Comparison of ENCODE assay signal across 11 cellular contexts in genomic region chr11:44530413-44531115, GRCh38. TPM values are rescaled to one million over a fixed set of nuclear protein-coding genes. Genes with fewer than 3 reads are reported as not detected.
DNase-seq lines count a peak whose midpoint lies in the region; ATAC-seq lines count a peak whose summit lies in the region.
"Had no signal": no experiment of that assay in that cellular context is flagged by ENCODE, and none has a peak within 500 bp of the region (broad histone marks: within the 10 kb centered on the region; RNA-seq: fewer than 3 reads in every experiment).

No MANE protein-coding gene starts in this region.

- H3K9me3 Mint-ChIP-seq in activated naive CD4-positive, alpha-beta T cell treated with anti-CD3 and anti-CD28 coated beads for 36 hours: no peaks in the 10 kb centered on the region
- H3K9me3 Mint-ChIP-seq in stimulated activated naive B cell treated with anti-CD40 and anti-IgM and Interleukin-4, amounts not matched to agents 10 μg/mL and 1 μg/mL and 100 μg/mL, for 72 hours: peaks cover 0 to 4% of the 10 kb centered on the region in 2 donors

- H3K4me1 Mint-ChIP-seq in activated naive CD4-positive, alpha-beta T cell treated with anti-CD3 and anti-CD28 coated beads for 36 hours (ENCODE audit: low read depth): peaks cover 37% of the 10 kb centered on the region
- H3K4me1 Mint-ChIP-seq in T-helper 17 cell: peaks cover 13% of the 10 kb centered on the region
- H3K4me1 Mint-ChIP-seq in stimulated activated naive B cell treated with anti-CD40 and anti-IgM and Interleukin-4, amounts not matched to agents 10 μg/mL and 1 μg/mL and 100 μg/mL, for 72 hours: peaks cover 25 to 40% of the 10 kb centered on the region in 2 donors

- ATAC-seq in T-helper 17 cell (no peak), GM19397 (IDR thresholded peaks at IDR 0.05; ENCODE audit: unreplicated experiment) (no peak)
- peak; percentile 94 to 95 for ATAC-seq in stimulated activated naive B cell treated with anti-CD40 and anti-IgM and Interleukin-4, amounts not matched to agents 10 μg/mL and 1 μg/mL and 100 μg/mL, for 72 hours (replicated peaks)
- ATAC-seq: gastroesophageal sphincter had no signal

- no peaks in the 10 kb centered on the region for H3K36me3 Mint-ChIP-seq in activated naive CD4-positive, alpha-beta T cell treated with anti-CD3 and anti-CD28 coated beads for 36 hours (ENCODE audit: low read depth)
- H3K36me3 Mint-ChIP-seq in T-helper 17 cell (ENCODE audit: low read depth): peaks cover 4% of the 10 kb centered on the region
- peaks cover 0 to 2% of the 10 kb centered on the region in 2 donors for H3K36me3 Mint-ChIP-seq in stimulated activated naive B cell treated with anti-CD40 and anti-IgM and Interleukin-4, amounts not matched to agents 10 μg/mL and 1 μg/mL and 100 μg/mL, for 72 hours

- CTCF ChIA-PET in activated naive CD4-positive, alpha-beta T cell treated with anti-CD3 and anti-CD28 coated beads for 36 hours (lab: Charles Lee): interaction anchor here (0.6 to 0.7 kb wide), 2 partner anchors 10 to 14 kb away, joined by 3 read pairs; no protein-coding TSS in a partner anchor

- peak overlapping the region; percentile 82 for H3K27ac Mint-ChIP-seq in activated naive CD4-positive, alpha-beta T cell treated with anti-CD3 and anti-CD28 coated beads for 36 hours
- H3K27ac Mint-ChIP-seq in T-helper 17 cell: peak overlapping the region; percentile 14
- peak overlapping the region; percentile 83 for H3K27ac Mint-ChIP-seq in stimulated activated naive B cell treated with anti-CD40 and anti-IgM and Interleukin-4, amounts not matched to agents 10 μg/mL and 1 μg/mL and 100 μg/mL, for 72 hours

- DNase-seq in activated naive CD4-positive, alpha-beta T cell treated with anti-CD3 and anti-CD28 coated beads for 36 hours: peak; percentile 70
- no peak for DNase-seq in activated naive CD4-positive, alpha-beta T cell (lab: John Stamatoyannopoulos, UW)
- DNase-seq in T-helper 17 cell: no peak
- DNase-seq in dermis blood vessel endothelial cell: peak; percentile 18
- DNase-seq in stimulated activated naive B cell treated with anti-CD40 and anti-IgM and Interleukin-4, amounts not matched to agents 10 μg/mL and 1 μg/mL and 100 μg/mL, for 72 hours: peak; percentile 26
- no peak for DNase-seq in NCI-H345 treated with DMSO at 0.1 percent for 48 hours (lab: John Stamatoyannopoulos, UW; ENCODE audit: unreplicated experiment)
- DNase-seq in SW480 (ENCODE audit: low spot score): no peak
- DNase-seq: NCI-H1694, nucleus accumbens had no signal

- no peaks in the 10 kb centered on the region for H3K9me3 ChIP-seq in T-helper 17 cell (ENCODE audit: control insufficient read depth, low read length, poor library complexity, severe bottlenecking)
- H3K9me3 ChIP-seq: gastroesophageal sphincter had no signal

- no peak overlapping the region for H3K4me3 Mint-ChIP-seq in activated naive CD4-positive, alpha-beta T cell treated with anti-CD3 and anti-CD28 coated beads for 36 hours
- H3K4me3 Mint-ChIP-seq in T-helper 17 cell: no peak overlapping the region
- no peak overlapping the region for H3K4me3 Mint-ChIP-seq in stimulated activated naive B cell treated with anti-CD40 and anti-IgM and Interleukin-4, amounts not matched to agents 10 μg/mL and 1 μg/mL and 100 μg/mL, for 72 hours

- intact Hi-C loops in activated naive CD4-positive, alpha-beta T cell treated with anti-CD3 and anti-CD28 coated beads for 36 hours (cut with micrococcal nuclease): loop anchor here (1.0 to 10.0 kb wide), 6 partner anchors 35 to 425 kb away; partner anchors contain the start of gene CD82

- H3K27me3 Mint-ChIP-seq in activated naive CD4-positive, alpha-beta T cell treated with anti-CD3 and anti-CD28 coated beads for 36 hours (ENCODE audit: low read depth): no peaks in the 10 kb centered on the region
- H3K27me3 Mint-ChIP-seq in T-helper 17 cell: peaks cover 14% of the 10 kb centered on the region
- peaks cover 16 to 18% of the 10 kb centered on the region in 2 donors for H3K27me3 Mint-ChIP-seq in stimulated activated naive B cell treated with anti-CD40 and anti-IgM and Interleukin-4, amounts not matched to agents 10 μg/mL and 1 μg/mL and 100 μg/mL, for 72 hours

RNA-seq across cellular contexts. Expression of gene CD82, which starts 34.9 kb away (rescaled TPM):
- total RNA-seq in activated naive CD4-positive, alpha-beta T cell treated with anti-CD3 and anti-CD28 coated beads for 36 hours: 100 to 1,000 TPM; 140 to 141 TPM
- total RNA-seq in T-helper 17 cell (100 to 1,000 TPM; 112 to 146 TPM), dermis blood vessel endothelial cell (8.5 and 14.1 TPM in 2 replicates)

Comparison
In these comparisons a context has a peak if more than half of its experiments do, and no peak if none do; other contexts are left out.
1. DNase-seq: peak in activated naive CD4-positive, alpha-beta T cell treated with anti-CD3 and anti-CD28 coated beads for 36 hours (single experiment), dermis blood vessel endothelial cell (single experiment) and stimulated activated naive B cell treated with anti-CD40 and anti-IgM and Interleukin-4, amounts not matched to agents 10 μg/mL and 1 μg/mL and 100 μg/mL, for 72 hours (single experiment); none in activated naive CD4-positive, alpha-beta T cell (0 of 4), T-helper 17 cell (0 of 3), NCI-H345 treated with DMSO at 0.1 percent for 48 hours (single experiment) and SW480 (single experiment).
2. H3K27ac Mint-ChIP-seq: peak in every context shown above with its lines; median percentile 83 in stimulated activated naive B cell treated with anti-CD40 and anti-IgM and Interleukin-4, amounts not matched to agents 10 μg/mL and 1 μg/mL and 100 μg/mL, for 72 hours; 82 in activated naive CD4-positive, alpha-beta T cell treated with anti-CD3 and anti-CD28 coated beads for 36 hours; 14 in T-helper 17 cell.
3. ATAC-seq: peak in stimulated activated naive B cell treated with anti-CD40 and anti-IgM and Interleukin-4, amounts not matched to agents 10 μg/mL and 1 μg/mL and 100 μg/mL, for 72 hours (2 of 2); none in T-helper 17 cell (single experiment) and GM19397 (single experiment).